Comparison of ENCODE assay signal across 20 cellular contexts in the genomic region with DNA sequence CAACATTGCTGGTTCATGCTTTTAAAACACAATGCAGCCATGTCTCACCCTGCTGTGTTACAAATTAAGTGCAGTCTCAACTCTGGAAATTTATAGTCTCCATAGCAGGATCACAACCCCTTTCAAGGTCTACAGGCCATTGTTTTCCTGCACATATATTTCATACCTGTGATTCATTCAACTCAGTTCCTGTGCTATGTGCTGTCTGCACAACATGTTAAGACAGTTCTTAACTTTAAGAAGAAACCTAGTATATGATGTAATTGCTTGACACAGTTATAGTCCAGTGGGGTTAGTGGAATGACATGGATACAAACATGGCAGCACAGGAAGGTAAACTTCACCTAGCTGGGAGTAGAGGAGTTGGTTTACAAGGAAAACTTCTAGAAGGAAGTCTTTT.
DNase-seq lines count a peak whose midpoint lies in the region; ATAC-seq, FAIRE-seq and TF ChIP-seq lines count a peak whose summit lies in the region.
"Had no signal": no experiment of that assay in that cellular context is flagged by ENCODE, and none has a peak within 500 bp of the region (broad histone marks: within the 10 kb centered on the region; RNA-seq: fewer than 3 reads in every experiment).

No MANE protein-coding gene starts in this region.

- TF ChIP-seq CTCF in RWPE1 (conservative IDR thresholded peaks at IDR 0.05; ENCODE audit: low read depth) (no peak), bronchial epithelial cell (IDR thresholded peaks at IDR 0.05; ENCODE audit: insufficient read depth, low read length, severe bottlenecking) (no peak), foreskin keratinocyte (conservative IDR thresholded peaks at IDR 0.05) (no peak)

- CTCF ChIA-PET in RWPE1 (lab: Yijun Ruan, JAX) = no interaction called here
- CTCF ChIA-PET in HEK293T (lab: Yijun Ruan, JAX) = no interaction called here

- no peak overlapping the region for H3K4me3 ChIP-seq in bronchial epithelial cell (ENCODE audit: low read depth, low read length)

- H3K27me3 ChIP-seq in bronchial epithelial cell (ENCODE audit: control insufficient read depth, insufficient read depth, low read length) (no peaks in the 10 kb centered on the region), foreskin keratinocyte (no peaks in the 10 kb centered on the region)

- ATAC-seq in foreskin keratinocyte = peak; percentile 95

- DNase-seq in H54 (ENCODE audit: insufficient read length, low spot score) (no peak), RWPE1 (ENCODE audit: low spot score) (peak; percentile 5), bronchial epithelial cell (ENCODE audit: low read depth) (peak; percentile 94), foreskin keratinocyte (peak; percentile 80 to 91), T-helper 1 cell (no peak), HEK293T (ENCODE audit: extremely low spot score) (no peak), A172 (ENCODE audit: low spot score) (no peak)
- DNase-seq: 8988T; C1 segment of cervical spinal cord; Calu3; CD4-positive, alpha-beta memory T cell; COR-L47; DMS53; DMS79 treated with DMSO at 0.1 percent for 48 hours; GF-D8; GOT3; H7; HCEC 1CT had no signal

- H3K4me1 ChIP-seq in foreskin keratinocyte = peaks cover 4% of the 10 kb centered on the region

- TF ChIP-seq POLR2A in H54 (IDR thresholded peaks at IDR 0.05; ENCODE audit: low read depth, low read length) = no peak

- H3K36me3 ChIP-seq in bronchial epithelial cell (ENCODE audit: control insufficient read depth, insufficient read depth, low read length) = no peaks in the 10 kb centered on the region

- H3K27ac ChIP-seq in RWPE1 (no peak overlapping the region), foreskin keratinocyte (no peak overlapping the region)

- FAIRE-seq in H54 (lab: Jason Lieb, UNC) = peak; percentile 55
- FAIRE-seq in bronchial epithelial cell (lab: Jason Lieb, UNC) = no peak
- FAIRE-seq: GM12891, GM18507 had no signal

- POLR2A ChIA-PET in RWPE1 (lab: Yijun Ruan, JAX; ENCODE audit: low non-redundant PET) = no interaction called here
- POLR2A ChIA-PET in HEK293T (lab: Yijun Ruan, JAX) = no interaction called here

TF ChIP-seq in HEK293T, 16 proteins besides CTCF, POLR2A, EP300 and RAD21:
- no peak for TF ChIP-seq ZNF384 (IDR thresholded peaks at IDR 0.05)
- TF ChIP-seq SUZ12 (IDR thresholded peaks at IDR 0.05) = no peak
- no peak for TF ChIP-seq NFRKB (IDR thresholded peaks at IDR 0.05)
- no peak for TF ChIP-seq FOXM1 (IDR thresholded peaks at IDR 0.05; ENCODE audit: borderline replicate concordance)
- TF ChIP-seq BHLHE40 (IDR thresholded peaks at IDR 0.05; ENCODE audit: borderline replicate concordance) = no peak
- TF ChIP-seq ELF4 (IDR thresholded peaks at IDR 0.05) = no peak
- TF ChIP-seq FOXA1 (IDR thresholded peaks at IDR 0.05) = no peak
- no peak for TF ChIP-seq ARNT (IDR thresholded peaks at IDR 0.05)
- TF ChIP-seq, protein P1, sequence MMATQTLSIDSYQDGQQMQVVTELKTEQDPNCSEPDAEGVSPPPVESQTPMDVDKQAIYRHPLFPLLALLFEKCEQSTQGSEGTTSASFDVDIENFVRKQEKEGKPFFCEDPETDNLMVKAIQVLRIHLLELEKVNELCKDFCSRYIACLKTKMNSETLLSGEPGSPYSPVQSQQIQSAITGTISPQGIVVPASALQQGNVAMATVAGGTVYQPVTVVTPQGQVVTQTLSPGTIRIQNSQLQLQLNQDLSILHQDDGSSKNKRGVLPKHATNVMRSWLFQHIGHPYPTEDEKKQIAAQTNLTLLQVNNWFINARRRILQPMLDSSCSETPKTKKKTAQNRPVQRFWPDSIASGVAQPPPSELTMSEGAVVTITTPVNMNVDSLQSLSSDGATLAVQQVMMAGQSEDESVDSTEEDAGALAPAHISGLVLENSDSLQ (IDR thresholded peaks at IDR 0.05) = no peak
- no peak for TF ChIP-seq SP1 (IDR thresholded peaks at IDR 0.05)
- TF ChIP-seq TARDBP (IDR thresholded peaks at IDR 0.05) = no peak
- no peak for TF ChIP-seq CTBP1 (IDR thresholded peaks at IDR 0.05; ENCODE audit: borderline replicate concordance)

Comparison
In these comparisons a context has a peak if more than half of its experiments do, and no peak if none do; other contexts are left out.
1. DNase-seq: peak in RWPE1 (single experiment), bronchial epithelial cell (single experiment) and foreskin keratinocyte (2 of 2); none in H54 (single experiment), T-helper 1 cell (0 of 5), HEK293T (single experiment) and A172 (single experiment).